ENCODE assay signal across 15 cellular contexts in genomic region chr15:79844221-79844620, GRCh38.
"Had no signal": no experiment of that assay in that cellular context is flagged by ENCODE, and none has a peak within 500 bp of the region (broad histone marks: within the 10 kb centered on the region; RNA-seq: fewer than 3 reads in every experiment).

No MANE protein-coding gene starts in this region.

- H3K4me3 ChIP-seq: adrenal gland, cardiac muscle cell, colonic mucosa, esophagus muscularis mucosa, heart right ventricle, ovary, right lobe of liver, testis, upper lobe of left lung had no signal

- H3K27ac Mint-ChIP-seq: activated naive CD4-positive, alpha-beta T cell treated with anti-CD3 and anti-CD28 coated beads, Interleukin-2, amount 50 U/mL, for 24 hours; activated T-helper 2 cell treated with anti-CD3 and anti-CD28 coated beads, Interferon-gamma antibody, Interleukin-2, Interleukin-4, amounts not matched to agents 10 μg/mL and 5 μg/mL and 100 μg/mL, durations not matched to agents 14 hours and 24 hours and 36 hours; stimulated activated naive CD8-positive, alpha-beta T cell treated with anti-CD3 and anti-CD28 coated beads, Interleukin-15, amount 100 ng/mL, for 72 hours had no signal

- H3K4me3 Mint-ChIP-seq: activated naive CD4-positive, alpha-beta T cell treated with anti-CD3 and anti-CD28 coated beads, Interleukin-2, amount 50 U/mL, for 24 hours; stimulated activated naive CD8-positive, alpha-beta T cell treated with anti-CD3 and anti-CD28 coated beads, Interleukin-15, amount 100 ng/mL, for 72 hours had no signal

- H3K9me3 Mint-ChIP-seq: activated naive CD4-positive, alpha-beta T cell treated with anti-CD3 and anti-CD28 coated beads, Interleukin-2, amount 50 U/mL, for 24 hours; activated T-helper 2 cell treated with anti-CD3 and anti-CD28 coated beads, Interferon-gamma antibody, Interleukin-2, Interleukin-4, amounts not matched to agents 10 μg/mL and 5 μg/mL and 100 μg/mL, durations not matched to agents 14 hours and 24 hours and 36 hours; stimulated activated naive CD8-positive, alpha-beta T cell treated with anti-CD3 and anti-CD28 coated beads, Interleukin-15, amount 100 ng/mL, for 72 hours had no signal

- H3K36me3 ChIP-seq: adrenal gland, ovary had no signal

- H3K9me3 ChIP-seq: adrenal gland, colonic mucosa, esophagus muscularis mucosa, heart right ventricle, ovary, right lobe of liver, testis, upper lobe of left lung had no signal

- H3K27me3 ChIP-seq: adrenal gland, cardiac muscle cell, colonic mucosa, esophagus muscularis mucosa, heart right ventricle, ovary, right lobe of liver, testis, upper lobe of left lung had no signal

- H3K27ac ChIP-seq: adrenal gland, cardiac muscle cell, colonic mucosa, esophagus muscularis mucosa, heart right ventricle, ovary, right lobe of liver, testis, upper lobe of left lung had no signal

- H3K27me3 Mint-ChIP-seq: activated naive CD4-positive, alpha-beta T cell treated with anti-CD3 and anti-CD28 coated beads, Interleukin-2, amount 50 U/mL, for 24 hours; stimulated activated naive CD8-positive, alpha-beta T cell treated with anti-CD3 and anti-CD28 coated beads, Interleukin-15, amount 100 ng/mL, for 72 hours had no signal

- DNase-seq: adrenal gland; colonic mucosa; heart right ventricle; left colon; ovary; right lobe of liver; stimulated activated naive CD8-positive, alpha-beta T cell treated with anti-CD3 and anti-CD28 coated beads, Interleukin-15, amount 100 ng/mL, for 72 hours; T-helper 9 cell; testis; upper lobe of left lung had no signal

- ATAC-seq: activated CD4-positive, CD25-positive, alpha-beta regulatory T cell treated with anti-CD3 and anti-CD28 coated beads, Interleukin-2, amount 50 U/mL, for 24 hours; heart right ventricle; left colon; right lobe of liver; stimulated activated naive CD8-positive, alpha-beta T cell treated with anti-CD3 and anti-CD28 coated beads, Interleukin-15, amount 100 ng/mL, for 72 hours had no signal

- H3K4me1 ChIP-seq: adrenal gland, colonic mucosa, esophagus muscularis mucosa, heart right ventricle, upper lobe of left lung had no signal
